16 cellular contexts compared by ENCODE assay signal in genomic region chr17:1099242-1099641, GRCh38.
DNase-seq lines count a peak whose midpoint lies in the region; ATAC-seq and TF ChIP-seq lines count a peak whose summit lies in the region.
"Had no signal": no experiment of that assay in that cellular context is flagged by ENCODE, and none has a peak within 500 bp of the region (broad histone marks: within the 10 kb centered on the region; RNA-seq: fewer than 3 reads in every experiment).

No MANE protein-coding gene starts in this region.

- H3K27me3 ChIP-seq in left ventricle myocardium inferior (ENCODE audit: low read depth) (no peaks in the 10 kb centered on the region), MM.1S (replicated peaks; ENCODE audit: insufficient read depth, low read length) (no peaks in the 10 kb centered on the region)
- H3K27me3 ChIP-seq: BLaER1 treated with 17β-estradiol and CSF1 and Interleukin-3, amounts not matched to agents 10 nM and 100 nM had no signal

- H3K9me3 ChIP-seq in left ventricle myocardium inferior (replicated peaks): no peaks in the 10 kb centered on the region
- no peaks in the 10 kb centered on the region for H3K9me3 ChIP-seq in MM.1S (replicated peaks; ENCODE audit: insufficient read depth, low read length)
- H3K9me3 ChIP-seq: BLaER1 treated with 17β-estradiol and CSF1 and Interleukin-3, amounts not matched to agents 10 nM and 100 nM had no signal

- no peak overlapping the region for H3K4me3 Mint-ChIP-seq in glutamatergic neuron (ENCODE audit: unreplicated experiment)

- ATAC-seq in Right ventricle myocardium inferior: no peak
- ATAC-seq in sciatic nerve: no peak
- no peak for ATAC-seq in GM21367 (IDR thresholded peaks at IDR 0.05; ENCODE audit: unreplicated experiment)
- ATAC-seq: K562 had no signal

- peak overlapping the region; percentile 72 for H3K27ac ChIP-seq in left ventricle myocardium inferior (replicated peaks)
- peak overlapping the region; percentile 84; the same call in 1 of the 2 replicates for H3K27ac ChIP-seq in MM.1S (ENCODE audit: low read length)

- H3F3A ChIP-seq in MM.1S (ENCODE audit: insufficient read depth, low read length): peaks cover 18% of the 10 kb centered on the region

- TF ChIP-seq CTCF in left ventricle myocardium inferior (IDR thresholded peaks at IDR 0.05; ENCODE audit: borderline replicate concordance) (no peak), MM.1S (IDR thresholded peaks at IDR 0.05; ENCODE audit: low read length) (no peak), glutamatergic neuron (IDR thresholded peaks at IDR 0.05; ENCODE audit: partially characterized antibody, unreplicated experiment) (no peak)

- H3K27ac Mint-ChIP-seq in glutamatergic neuron (ENCODE audit: unreplicated experiment): peak overlapping the region; percentile 76

- H3K4me2 ChIP-seq in MM.1S (ENCODE audit: low read depth, low read length): peak overlapping the region; percentile 64; the same call in 1 of the 2 replicates

- H3K27me3 Mint-ChIP-seq in glutamatergic neuron (ENCODE audit: unreplicated experiment): peaks cover 8% of the 10 kb centered on the region

- H3K36me3 ChIP-seq in left ventricle myocardium inferior (peaks cover 24% of the 10 kb centered on the region), MM.1S (replicated peaks; ENCODE audit: insufficient read depth, low read length) (no peaks in the 10 kb centered on the region)

- H3K4me3 ChIP-seq in left ventricle myocardium inferior: no peak overlapping the region
- H3K4me3 ChIP-seq in MM.1S (ENCODE audit: low read length): no peak overlapping the region
- H3K4me3 ChIP-seq: BLaER1 treated with 17β-estradiol and CSF1 and Interleukin-3, amounts not matched to agents 10 nM and 100 nM; K562 had no signal

- H3K4me1 ChIP-seq in left ventricle myocardium inferior: peaks cover 90% of the 10 kb centered on the region
- H3K4me1 ChIP-seq in MM.1S (ENCODE audit: low read length): peaks cover 13% of the 10 kb centered on the region; the same call in 1 of the 2 replicates

- no peak overlapping the region for H2AFZ ChIP-seq in MM.1S (ENCODE audit: low read length)

- H3K9me2 ChIP-seq in MM.1S (replicated peaks; ENCODE audit: insufficient read depth, low read length): no peaks in the 10 kb centered on the region

- peaks cover 9% of the 10 kb centered on the region for H3K9me3 Mint-ChIP-seq in glutamatergic neuron (ENCODE audit: unreplicated experiment)

- H3K4me1 Mint-ChIP-seq in glutamatergic neuron (ENCODE audit: low read depth, unreplicated experiment): peaks cover 8% of the 10 kb centered on the region

- intact Hi-C loops in left ventricle myocardium inferior (cut with micrococcal nuclease) (no loop called here), Right ventricle myocardium inferior (cut with DNase I) (no loop called here), sciatic nerve (cut with DNase I) (no loop called here)

- no peak overlapping the region; the same call in 1 of the 2 replicates for H3K9ac ChIP-seq in MM.1S (ENCODE audit: low read length)

- peaks cover 52% of the 10 kb centered on the region for H3K79me2 ChIP-seq in MM.1S (ENCODE audit: low read length)

- no peak for DNase-seq in left ventricle myocardium inferior
- no peak for DNase-seq in Right ventricle myocardium inferior (ENCODE audit: missing footprints)
- DNase-seq in MM.1S: no peak
- DNase-seq in glutamatergic neuron: no peak
- DNase-seq in sciatic nerve (ENCODE audit: low spot score): no peak
- no peak for DNase-seq in GOT3 (lab: John Stamatoyannopoulos, UW)
- DNase-seq: DMS79, NCI-H1417, NCI-H187, NCI-H226, NCI-H524, NCI-H82, RPMI8226 had no signal

- peaks cover 8% of the 10 kb centered on the region for H3K36me3 Mint-ChIP-seq in glutamatergic neuron (ENCODE audit: unreplicated experiment)

- H4K20me1 ChIP-seq in MM.1S (ENCODE audit: insufficient read depth, low read length): no peaks in the 10 kb centered on the region
